In the genomic region with DNA sequence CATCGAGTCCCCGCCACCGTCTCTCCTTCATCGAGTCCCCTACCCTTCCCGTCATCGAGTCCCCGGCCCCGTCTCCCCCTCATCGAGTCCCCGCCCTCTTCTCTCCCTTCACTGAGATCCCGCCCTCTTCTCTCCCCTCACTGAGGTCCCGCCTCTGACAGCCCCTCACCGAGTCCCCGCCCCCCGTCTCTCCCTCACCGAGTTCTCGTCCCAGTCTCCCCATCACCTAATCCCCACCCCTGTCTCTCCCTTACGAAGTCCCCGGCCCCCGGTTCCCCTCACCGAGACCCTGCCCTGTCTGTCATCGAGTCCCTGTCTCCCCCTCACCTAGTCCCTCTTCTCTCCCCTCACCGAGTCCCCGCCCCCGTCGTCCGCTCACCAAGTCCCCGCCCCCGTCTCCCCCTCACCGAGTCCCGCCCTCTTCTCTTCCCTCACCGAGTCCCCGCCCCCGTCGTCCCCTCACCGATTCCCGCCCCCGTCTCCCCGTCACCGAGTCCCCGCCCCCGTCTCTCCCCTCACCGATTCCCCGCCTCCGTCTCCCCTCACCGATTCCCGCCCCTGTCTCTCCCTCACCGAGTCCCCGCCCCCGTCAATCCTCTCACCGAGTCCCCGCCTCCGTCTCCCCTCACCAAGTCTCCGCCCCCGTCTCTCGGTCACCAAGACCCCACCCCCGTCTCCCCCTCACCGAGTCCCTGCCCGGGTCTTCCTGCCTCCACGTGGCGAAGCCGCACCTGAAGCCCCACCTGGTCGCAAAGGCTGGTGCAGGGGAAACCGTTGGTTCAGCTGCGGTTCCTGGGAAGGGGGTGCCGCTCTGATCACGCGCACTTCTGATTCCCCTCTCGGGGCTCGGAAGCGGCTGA, we compare ENCODE assay signal across 8 cellular contexts. TPM values are rescaled to one million over a fixed set of nuclear protein-coding genes. Genes with fewer than 3 reads are reported as not detected.
DNase-seq lines count a peak whose midpoint lies in the region; ATAC-seq and FAIRE-seq lines count a peak whose summit lies in the region.

No MANE protein-coding gene starts in this region.

- H3K36me3 ChIP-seq in KOPT-K1 (ENCODE audit: insufficient read depth, low read length), result no peaks in the 10 kb centered on the region
- H3K36me3 ChIP-seq in muscle layer of duodenum (ENCODE audit: control insufficient read depth in 1 of 2, insufficient read depth in 2 of 2, low read length in 2 of 2), result no peaks in the 10 kb centered on the region

- H3K9me3 ChIP-seq in KOPT-K1 (ENCODE audit: insufficient read depth, low read length, poor library complexity, severe bottlenecking) (peaks cover 5% of the 10 kb centered on the region), muscle layer of duodenum (ENCODE audit: control insufficient read depth in 1 of 2, low read length in 2 of 2) (no peaks in the 10 kb centered on the region)

- no peaks in the 10 kb centered on the region for H3K27me3 ChIP-seq in muscle layer of duodenum (ENCODE audit: low read depth, low read length)

- H3K4me1 Mint-ChIP-seq in activated T-helper 2 cell treated with anti-CD3 and anti-CD28 coated beads, Interferon-gamma antibody, Interleukin-2, Interleukin-4, amounts not matched to agents 10 μg/mL and 5 μg/mL and 100 μg/mL, durations not matched to agents 14 hours and 24 hours and 36 hours (ENCODE audit: low read depth), result peaks cover 23% of the 10 kb centered on the region

- peak overlapping the region; percentile 93 for H3K27ac Mint-ChIP-seq in activated T-helper 2 cell treated with anti-CD3 and anti-CD28 coated beads, Interferon-gamma antibody, Interleukin-2, Interleukin-4, amounts not matched to agents 10 μg/mL and 5 μg/mL and 100 μg/mL, durations not matched to agents 14 hours and 24 hours and 36 hours

- peaks cover 0 to 3% of the 10 kb centered on the region in 2 donors for H3K4me1 ChIP-seq in muscle layer of duodenum (ENCODE audit: control insufficient read depth in 1 of 2, insufficient read depth in 2 of 2, low read length in 2 of 2)

- H3K27ac ChIP-seq in KOPT-K1 (ENCODE audit: low read depth, low read length, poor library complexity, severe bottlenecking), result peak overlapping the region; percentile 62
- peak overlapping the region; percentile 67 for H3K27ac ChIP-seq in muscle layer of duodenum (ENCODE audit: low read length)

- peak; percentile 50 for ATAC-seq in GM18498 (IDR thresholded peaks at IDR 0.05; ENCODE audit: unreplicated experiment)

- H3K27me3 Mint-ChIP-seq in activated T-helper 2 cell treated with anti-CD3 and anti-CD28 coated beads, Interferon-gamma antibody, Interleukin-2, Interleukin-4, amounts not matched to agents 10 μg/mL and 5 μg/mL and 100 μg/mL, durations not matched to agents 14 hours and 24 hours and 36 hours (ENCODE audit: low read depth), result no peaks in the 10 kb centered on the region

- FAIRE-seq in GM19239 (lab: Jason Lieb, UNC), result no peak

- no peaks in the 10 kb centered on the region for H3K9me3 Mint-ChIP-seq in activated T-helper 2 cell treated with anti-CD3 and anti-CD28 coated beads, Interferon-gamma antibody, Interleukin-2, Interleukin-4, amounts not matched to agents 10 μg/mL and 5 μg/mL and 100 μg/mL, durations not matched to agents 14 hours and 24 hours and 36 hours

- intact Hi-C loops in activated T-helper 2 cell treated with anti-CD3 and anti-CD28 coated beads, Interferon-gamma antibody, Interleukin-2, Interleukin-4, amounts not matched to agents 10 μg/mL and 5 μg/mL and 100 μg/mL, durations not matched to agents 14 hours and 24 hours and 36 hours (cut with micrococcal nuclease), result loop anchor here (1.0 to 5.0 kb wide), 3 partner anchors 27 to 585 kb away; a partner anchor contains a TSS

- H3K36me3 Mint-ChIP-seq in activated T-helper 2 cell treated with anti-CD3 and anti-CD28 coated beads, Interferon-gamma antibody, Interleukin-2, Interleukin-4, amounts not matched to agents 10 μg/mL and 5 μg/mL and 100 μg/mL, durations not matched to agents 14 hours and 24 hours and 36 hours (ENCODE audit: low read depth), result peaks cover 6% of the 10 kb centered on the region

- H3K4me3 ChIP-seq in muscle layer of duodenum (ENCODE audit: low read depth in 1 of 2, low read length in 2 of 2), result peak overlapping the region; percentile 68 to 77

- H3K4me3 Mint-ChIP-seq in activated T-helper 2 cell treated with anti-CD3 and anti-CD28 coated beads, Interferon-gamma antibody, Interleukin-2, Interleukin-4, amounts not matched to agents 10 μg/mL and 5 μg/mL and 100 μg/mL, durations not matched to agents 14 hours and 24 hours and 36 hours (ENCODE audit: low read depth), result peak overlapping the region; percentile 82

- peak; percentile 88 for DNase-seq in RPMI7951 (ENCODE audit: low read depth)
- DNase-seq in activated T-helper 2 cell treated with anti-CD3 and anti-CD28 coated beads, Interferon-gamma antibody, Interleukin-2, Interleukin-4, amounts not matched to agents 10 μg/mL and 5 μg/mL and 100 μg/mL, durations not matched to agents 14 hours and 24 hours and 36 hours (ENCODE audit: low spot score), result peak; percentile 84
- DNase-seq in fibroblast of gingiva (ENCODE audit: low read depth), result peak; percentile 93
- peak; percentile 90 to 91 for DNase-seq in stimulated activated CD8-positive, alpha-beta memory T cell treated with anti-CD3 and anti-CD28 coated beads, Interleukin-4, amount 100 ng/mL, for 4 hours (ENCODE audit: low read depth in 2 of 2, low spot score in 1 of 2)
- no peak for DNase-seq in GM19239 (ENCODE audit: insufficient read length, low spot score)

RNA-seq across cellular contexts. Expression of a gene that starts 23.9 kb away (rescaled TPM):
- 12.4 and 12.6 TPM in 2 replicates for total RNA-seq in RPMI7951 (2014; rRNA removed; shearing (Covaris generic))
- total RNA-seq in activated T-helper 2 cell treated with anti-CD3 and anti-CD28 coated beads, Interferon-gamma antibody, Interleukin-2, Interleukin-4, amounts not matched to agents 10 μg/mL and 5 μg/mL and 100 μg/mL, durations not matched to agents 14 hours and 24 hours and 36 hours, result 3.2 and 3.7 TPM in 2 replicates

RNA-seq across cellular contexts. Expression of a gene that starts 26.5 kb away (rescaled TPM):
- 13.9 and 20.9 TPM in 2 replicates for total RNA-seq in RPMI7951 (2014; rRNA removed; shearing (Covaris generic))
- total RNA-seq in activated T-helper 2 cell treated with anti-CD3 and anti-CD28 coated beads, Interferon-gamma antibody, Interleukin-2, Interleukin-4, amounts not matched to agents 10 μg/mL and 5 μg/mL and 100 μg/mL, durations not matched to agents 14 hours and 24 hours and 36 hours, result 23.4 and 23.7 TPM in 2 replicates

RNA-seq across cellular contexts. Expression of a gene that starts 35.3 kb away (rescaled TPM):
- 634 and 688 TPM in 2 replicates for total RNA-seq in RPMI7951 (2014; rRNA removed; shearing (Covaris generic))
- total RNA-seq in activated T-helper 2 cell treated with anti-CD3 and anti-CD28 coated beads, Interferon-gamma antibody, Interleukin-2, Interleukin-4, amounts not matched to agents 10 μg/mL and 5 μg/mL and 100 μg/mL, durations not matched to agents 14 hours and 24 hours and 36 hours, result 331 and 335 TPM in 2 replicates

RNA-seq across cellular contexts. Expression of a gene that starts 42.7 kb away (rescaled TPM):
- 137 and 205 TPM in 2 replicates for total RNA-seq in RPMI7951 (2014; rRNA removed; shearing (Covaris generic))
- total RNA-seq in activated T-helper 2 cell treated with anti-CD3 and anti-CD28 coated beads, Interferon-gamma antibody, Interleukin-2, Interleukin-4, amounts not matched to agents 10 μg/mL and 5 μg/mL and 100 μg/mL, durations not matched to agents 14 hours and 24 hours and 36 hours, result 84.3 and 87.3 TPM in 2 replicates
